23 cellular contexts compared by ENCODE assay signal in genomic region chr19:34235425-34235940, GRCh38. TPM values are rescaled to one million over a fixed set of nuclear protein-coding genes. Genes with fewer than 3 reads are reported as not detected.
A peak's percentile ranks its signal among the peaks of the same experiment; 100 is the strongest.
DNase-seq lines count a peak whose midpoint lies in the region; ATAC-seq, FAIRE-seq and TF ChIP-seq lines count a peak whose summit lies in the region.
"Had no signal": no experiment of that assay in that cellular context is flagged by ENCODE, and none has a peak within 500 bp of the region (broad histone marks: within the 10 kb centered on the region; RNA-seq: fewer than 3 reads in every experiment).

No MANE protein-coding gene starts in this region.

- peak overlapping the region in 1 of 2 experiments; percentile 41; a peak in 1 of 4 replicates for H4K8ac ChIP-seq in IMR-90 (ENCODE audit: low read depth in 2 of 2, low read length in 2 of 2)

- H4K20me1 ChIP-seq in IMR-90 (ENCODE audit: insufficient read depth, low read length) (peaks cover 22% of the 10 kb centered on the region), K562 (replicated peaks; ENCODE audit: control insufficient read depth, insufficient read depth, low read length) (no peaks in the 10 kb centered on the region; the same call in 1 of the 2 replicates), osteoblast (ENCODE audit: insufficient read depth, low read length) (peaks cover 3% of the 10 kb centered on the region)

- H2BK120ac ChIP-seq in IMR-90 (ENCODE audit: low read depth, low read length) = no peak overlapping the region; the same call in 1 of the 2 replicates

- dilution Hi-C loops in IMR-90 (cut with HindIII; ENCODE audit: low sequenced_read_pairs, unreplicated experiment) = no loop called here

- H2AFZ ChIP-seq in IMR-90 (replicated peaks; ENCODE audit: low read length, poor library complexity) (no peak overlapping the region), K562 (ENCODE audit: low read depth, low read length) (no peak overlapping the region), osteoblast (ENCODE audit: low read length) (no peak overlapping the region)

- H3K36me3 ChIP-seq in IMR-90 (ENCODE audit: control insufficient read depth, insufficient read depth, low read length) (peaks cover 4% of the 10 kb centered on the region; the same call in 1 of the 2 replicates), K562 (ENCODE audit: control insufficient read depth, insufficient read depth, low read length) (no peaks in the 10 kb centered on the region), osteoblast (ENCODE audit: insufficient read depth, low read length) (peaks cover 10% of the 10 kb centered on the region), upper lobe of right lung (peaks cover 5% of the 10 kb centered on the region)

- peak overlapping the region; percentile 2 for H2AK9ac ChIP-seq in IMR-90 (replicated peaks; ENCODE audit: low read depth, low read length, poor library complexity)

- peak overlapping the region; percentile 30 for H3K14ac ChIP-seq in IMR-90 (replicated peaks; ENCODE audit: low read depth, low read length)

- FAIRE-seq in K562 (lab: Jason Lieb, UNC) = no peak
- FAIRE-seq: A204.1, GM12878, GM19239, H1 had no signal

- no peak overlapping the region for H2BK5ac ChIP-seq in IMR-90 (ENCODE audit: low read depth, low read length, poor library complexity, severe bottlenecking)

- H3K4me3 ChIP-seq in IMR-90 (ENCODE audit: insufficient read depth, low read depth, low read length) = no peak overlapping the region
- no peak overlapping the region for H3K4me3 ChIP-seq in K562
- H3K4me3 ChIP-seq in osteoblast (ENCODE audit: insufficient read depth, low read length) = no peak overlapping the region
- H3K4me3 ChIP-seq in upper lobe of right lung = no peak overlapping the region
- H3K4me3 ChIP-seq: GM12878 had no signal

- CTCF ChIA-PET in IMR-90 (lab: Yijun Ruan, JAX) (no interaction called here), K562 (lab: Yijun Ruan, JAX; ENCODE audit: low intra/inter-chr PET ratio) (no interaction called here)

- no peak for TF ChIP-seq EP300 in K562 (IDR thresholded peaks at IDR 0.05; ENCODE audit: low read length)

- DNase-seq in IMR-90 (no peak), K562 (ENCODE audit: extremely low read depth in 1 of 4, low spot score in 3 of 4) (no peak), osteoblast (ENCODE audit: insufficient read length, low spot score, missing footprints) (no peak), upper lobe of right lung (no peak), SKM-1 (lab: John Stamatoyannopoulos, UW; ENCODE audit: unreplicated experiment) (no peak), islet precursor cell (no peak)
- DNase-seq: ACHN; BE2C; C1 segment of cervical spinal cord; CD4-positive, CD25-positive, alpha-beta regulatory T cell; CD8-positive, alpha-beta memory T cell; COR-L47; DMS 273 treated with DMSO at 0.1 percent for 48 hours; DMS53; DND-41; H9; KG1 had no signal

- intact Hi-C loops in IMR-90 (cut with micrococcal nuclease) = no loop called here
- intact Hi-C loops in K562 (cut with micrococcal nuclease) = no loop called here
- intact Hi-C loops in upper lobe of right lung (cut with DNase I) = no loop called here

- no peak for TF ChIP-seq CTCF in IMR-90 (conservative IDR thresholded peaks at IDR 0.05; ENCODE audit: low read depth, low read length)
- TF ChIP-seq CTCF in K562 (IDR thresholded peaks at IDR 0.05 in 2 of 3, conservative IDR thresholded peaks at IDR 0.05 in 1 of 3; ENCODE audit: insufficient read depth in 2 of 3, low read depth in 1 of 3, low read length in 3 of 3) = no peak
- no peak for TF ChIP-seq CTCF in osteoblast (IDR thresholded peaks at IDR 0.05; ENCODE audit: extremely low read depth, low read depth, low read length)
- no peak for TF ChIP-seq CTCF in upper lobe of right lung (IDR thresholded peaks at IDR 0.05)

- peaks cover 20% of the 10 kb centered on the region for H3K9me1 ChIP-seq in IMR-90 (ENCODE audit: insufficient read depth, low read length)
- H3K9me1 ChIP-seq in K562 (ENCODE audit: control insufficient read depth, insufficient read depth, low read length) = no peaks in the 10 kb centered on the region

- ATAC-seq in IMR-90 (ENCODE audit: low read depth) (no peak), K562 (no peak), HG03139 (IDR thresholded peaks at IDR 0.05; ENCODE audit: unreplicated experiment) (no peak), upper lobe of right lung (no peak)
- ATAC-seq: GM12878 had no signal

- H2BK20ac ChIP-seq in IMR-90 (ENCODE audit: low read depth, low read length) = peak overlapping the region; percentile 20; the same call in 1 of the 2 replicates

- no peak overlapping the region for H4K5ac ChIP-seq in IMR-90 (ENCODE audit: low read depth, low read length)

- TF ChIP-seq RAD21 in IMR-90 (IDR thresholded peaks at IDR 0.05; ENCODE audit: low read length) (no peak), K562 (CRISPR knock-in tag; conservative IDR thresholded peaks at IDR 0.05 in 1 of 2, IDR thresholded peaks at IDR 0.05 in 1 of 2) (no peak)

- no peak overlapping the region for H3K9ac ChIP-seq in IMR-90 (ENCODE audit: low read depth, low read length)
- H3K9ac ChIP-seq in K562 (ENCODE audit: insufficient read depth in 1 of 2, low read depth in 2 of 2, low read length in 2 of 2) = no peak overlapping the region

- no CpG with 5 or more reads among the region's 2 CpGs for WGBS in IMR-90 (ENCODE audit: extremely low coverage in 2 of 2, insufficient read length in 1 of 2), 2 experiments
- WGBS in K562 (ENCODE audit: insufficient coverage, low coverage, missing lambda C conversion rate) = 86% methylated on average over 2 of the region's 2 CpGs

- H3K9me3 ChIP-seq in IMR-90 (ENCODE audit: control insufficient read depth, insufficient read depth, low read length) = no peaks in the 10 kb centered on the region
- no peaks in the 10 kb centered on the region for H3K9me3 ChIP-seq in K562 (replicated peaks; ENCODE audit: control insufficient read depth, insufficient read depth, low read depth, low read length)
- no peaks in the 10 kb centered on the region for H3K9me3 ChIP-seq in osteoblast (ENCODE audit: low read depth, low read length)
- no peaks in the 10 kb centered on the region for H3K9me3 ChIP-seq in upper lobe of right lung
- H3K9me3 ChIP-seq: BE2C had no signal

- H3K4me2 ChIP-seq in IMR-90 (ENCODE audit: low read depth, low read length) (no peak overlapping the region), K562 (ENCODE audit: insufficient read depth, low read length) (no peak overlapping the region), osteoblast (ENCODE audit: insufficient read depth, low read length) (peak overlapping the region; percentile 25)

- H3K4me1 ChIP-seq in IMR-90 (ENCODE audit: control insufficient read depth, insufficient read depth, low read length) = peaks cover 16% of the 10 kb centered on the region
- peaks cover 0 to 13% of the 10 kb centered on the region in 2 experiments; a peak in 3 of 5 replicates for H3K4me1 ChIP-seq in K562 (replicated peaks in 1 of 2; ENCODE audit: control insufficient read depth in 2 of 2, insufficient read depth in 2 of 2, low read length in 2 of 2)
- peaks cover 33% of the 10 kb centered on the region for H3K4me1 ChIP-seq in osteoblast (ENCODE audit: insufficient read depth, low read length)
- peaks cover 11% of the 10 kb centered on the region for H3K4me1 ChIP-seq in upper lobe of right lung
- H3K4me1 ChIP-seq: BE2C had no signal

- H2BK15ac ChIP-seq in IMR-90 (ENCODE audit: low read depth, low read length) = peak overlapping the region; percentile 18; the same call in 1 of the 3 replicates

- no peak overlapping the region; the same call in 1 of the 2 replicates for H3K18ac ChIP-seq in IMR-90 (ENCODE audit: low read depth, low read length)

- H3K27me3 ChIP-seq in IMR-90 (ENCODE audit: control insufficient read depth, insufficient read depth, low read length) = no peaks in the 10 kb centered on the region
- no peaks in the 10 kb centered on the region for H3K27me3 ChIP-seq in K562 (ENCODE audit: control insufficient read depth in 2 of 2, insufficient read depth in 2 of 2, low read length in 2 of 2)
- no peaks in the 10 kb centered on the region for H3K27me3 ChIP-seq in osteoblast (ENCODE audit: insufficient read depth, low read length)
- no peaks in the 10 kb centered on the region for H3K27me3 ChIP-seq in upper lobe of right lung
- H3K27me3 ChIP-seq: BE2C had no signal

- peak overlapping the region; percentile 47; the same call in 1 of the 2 replicates for H2AK5ac ChIP-seq in IMR-90 (ENCODE audit: low read depth, low read length)

- peaks cover 15 to 43% of the 10 kb centered on the region in 2 experiments; a peak in 2 of 4 replicates for H3K79me1 ChIP-seq in IMR-90 (ENCODE audit: low read depth in 1 of 2, low read length in 2 of 2)

- peak overlapping the region; percentile 70 for H3K23ac ChIP-seq in IMR-90 (ENCODE audit: low read depth, low read length)

- TF ChIP-seq POLR2A in IMR-90 (IDR thresholded peaks at IDR 0.05; ENCODE audit: low read depth, low read length) = no peak
- no peak for TF ChIP-seq POLR2A in K562 (conservative IDR thresholded peaks at IDR 0.05)

- in situ Hi-C loops in IMR-90 (cut with MboI; ENCODE audit: low sequenced_read_pairs) = loop anchor here (10.0 kb wide), 1 partner anchor 99 kb away; no protein-coding TSS in a partner anchor
- in situ Hi-C loops in K562 (cut with MboI) = no loop called here

- peak overlapping the region; percentile 82 for H3K4ac ChIP-seq in IMR-90 (ENCODE audit: low read depth, low read length)

- POLR2A ChIA-PET in IMR-90 (lab: Charles Lee; ENCODE audit: unreplicated experiment) = no interaction called here
- POLR2A ChIA-PET in K562 (lab: Yijun Ruan, JAX) = interaction anchor here (0.5 to 1.1 kb wide), 2 partner anchors 10 to 96 kb away, joined by 3 read pairs; no protein-coding TSS in a partner anchor

- H3K27ac ChIP-seq in IMR-90 (ENCODE audit: insufficient read depth, low read length) (no peak overlapping the region), K562 (ENCODE audit: extremely low read depth, low read depth, low read length) (no peak overlapping the region), osteoblast (ENCODE audit: low read depth, low read length) (peak overlapping the region; percentile 17), upper lobe of right lung (no peak overlapping the region)
- H3K27ac ChIP-seq: HL-60 had no signal

- H3K79me2 ChIP-seq in K562 (ENCODE audit: control insufficient read depth, insufficient read depth, low read length) (no peaks in the 10 kb centered on the region), osteoblast (ENCODE audit: insufficient read depth, low read length) (no peaks in the 10 kb centered on the region)

- BruUV-seq in IMR-90 (replicated peaks; lab: Mats Ljungman, UMichigan) (no TSS peak), K562 (replicated peaks; lab: Mats Ljungman, UMichigan) (no TSS peak)

- no peak overlapping the region for H3K56ac ChIP-seq in IMR-90 (ENCODE audit: extremely low read depth, insufficient read depth, low read length)

- H4K91ac ChIP-seq in IMR-90 (ENCODE audit: insufficient read depth, low read depth, low read length) = no peak overlapping the region; the same call in none of the 2 replicates

RNA-seq across cellular contexts. Expression of gene GARRE1, which starts 18.9 kb away (rescaled TPM):
- total RNA-seq in IMR-90 (2012; rRNA removed) (13.8 and 15.0 TPM in 2 replicates), K562 (2014; rRNA removed) (7.4 and 8.0 TPM in 2 replicates), K562 (2014; rRNA removed; fragmentation: Illumina TruSeq; extraction: Trizol) (8.2 and 9.3 TPM in 2 replicates), K562 (2015; rRNA removed; fragmentation: Illumina TruSeq; extraction: Trizol) (5.4 and 6.0 TPM in 2 replicates), K562 (2021) (11.2 and 12.8 TPM in 2 replicates), osteoblast (25.0 and 29.8 TPM in 2 replicates), upper lobe of right lung (41.3 TPM)
- polyA plus RNA-seq in IMR-90 (2012; rRNA removed) (16.9 and 21.5 TPM in 2 replicates), K562 (2011; rRNA removed) (10.0 and 10.9 TPM in 2 replicates), K562 (2014; fragmentation: Illumina TruSeq; extraction: Trizol) (7.5 and 8.4 TPM in 2 replicates), K562 (2014; fragmentation: Nextera tagmentation; extraction: Ambion mirVana) (1 to 10 TPM; 1.6 to 4.1 TPM), K562 (2014; rRNA removed) (7.5 and 7.7 TPM in 2 replicates)
- 8.9 and 11.8 TPM in 2 replicates for polyA plus RNA-seq in IMR-90 (2012; cell fraction: cytosol; rRNA removed)
- polyA plus RNA-seq in IMR-90 (2012; cell fraction: nucleus; rRNA removed; ENCODE audit: low replicate concordance) = 35.6 and 45.2 TPM in 2 replicates
- total RNA-seq in K562 (2011; cell fraction: chromatin; rRNA removed; ENCODE audit: low replicate concordance) = 22.1 and 52.0 TPM in 2 replicates
- total RNA-seq in K562 (2011; cell fraction: nucleolus; rRNA removed) = 15.7 and 16.2 TPM in 2 replicates
- total RNA-seq in K562 (2011; cell fraction: nucleoplasm; rRNA removed) = 17.7 and 19.2 TPM in 2 replicates
- polyA plus RNA-seq in K562 (2011; cell fraction: cytosol; rRNA removed) = 12.0 and 12.4 TPM in 2 replicates
- polyA plus RNA-seq in K562 (2011; cell fraction: nucleus; rRNA removed) = 10.6 and 15.7 TPM in 2 replicates
- polyA plus RNA-seq in K562 (2012) = 8.0 and 12.3 TPM in 2 replicates
- polyA minus RNA-seq in K562 (2011; rRNA and poly(A)+ RNA removed) = 10.5 and 11.8 TPM in 2 replicates
- polyA minus RNA-seq in K562 (2011; cell fraction: cytosol; rRNA and poly(A)+ RNA removed) = 7.3 and 8.7 TPM in 2 replicates
- 8.9 and 11.8 TPM in 2 replicates for polyA minus RNA-seq in K562 (2011; cell fraction: nucleus; rRNA and poly(A)+ RNA removed)
